Comparison of ENCODE assay signal across 17 cellular contexts in genomic region chr17:79519601-79520000, GRCh38.
DNase-seq lines count a peak whose midpoint lies in the region; ATAC-seq and TF ChIP-seq lines count a peak whose summit lies in the region.
"Had no signal": no experiment of that assay in that cellular context is flagged by ENCODE, and none has a peak within 500 bp of the region (broad histone marks: within the 10 kb centered on the region; RNA-seq: fewer than 3 reads in every experiment).

No MANE protein-coding gene starts in this region.

- H3K36me3 Mint-ChIP-seq in endodermal cell (ENCODE audit: low read depth) = no peaks in the 10 kb centered on the region
- H3K36me3 Mint-ChIP-seq in activated T-cell treated with anti-CD3 and anti-CD28 coated beads, Interleukin-2, amount 50 U/mL, for 4 hours (ENCODE audit: insufficient read depth) = no peaks in the 10 kb centered on the region
- H3K36me3 Mint-ChIP-seq: CD8-positive, alpha-beta T cell had no signal

- no peaks in the 10 kb centered on the region for H3K9me3 ChIP-seq in endodermal cell (ENCODE audit: control insufficient read depth, low read length)
- H3K9me3 ChIP-seq: A549; BLaER1 treated with 17β-estradiol and CSF1 and Interleukin-3, amounts not matched to agents 10 nM and 100 nM; Caco-2 had no signal

- TF ChIP-seq CTCF in endodermal cell (conservative IDR thresholded peaks at IDR 0.05) = no peak

- H3K36me3 ChIP-seq in endodermal cell (ENCODE audit: control insufficient read depth, insufficient read depth, low read length) = no peaks in the 10 kb centered on the region
- H3K36me3 ChIP-seq: BLaER1 treated with 17β-estradiol and CSF1 and Interleukin-3, amounts not matched to agents 10 nM and 100 nM had no signal

- no peaks in the 10 kb centered on the region for H3K4me1 Mint-ChIP-seq in endodermal cell
- no peaks in the 10 kb centered on the region for H3K4me1 Mint-ChIP-seq in activated T-cell treated with anti-CD3 and anti-CD28 coated beads, Interleukin-2, amount 50 U/mL, for 4 hours (ENCODE audit: low read depth)
- H3K4me1 Mint-ChIP-seq: B cell had no signal

- H3K27ac ChIP-seq in angular gyrus (ENCODE audit: low read depth, low read length) = peak overlapping the region; percentile 76
- H3K27ac ChIP-seq in endodermal cell (ENCODE audit: low read depth, low read length) = peak overlapping the region; percentile 80
- H3K27ac ChIP-seq in temporal lobe (ENCODE audit: low read depth, low read length) = peak overlapping the region; percentile 80
- H3K27ac ChIP-seq: 22Rv1; BLaER1 treated with 17β-estradiol and CSF1 and Interleukin-3, amounts not matched to agents 10 nM and 100 nM; C4-2B had no signal

- no peaks in the 10 kb centered on the region for H3K27me3 ChIP-seq in endodermal cell (ENCODE audit: control insufficient read depth, insufficient read depth, low read length, poor library complexity, severe bottlenecking)

- no peak overlapping the region for H3K4me3 ChIP-seq in endodermal cell (ENCODE audit: low read length)
- H3K4me3 ChIP-seq: A549; BLaER1 treated with 17β-estradiol and CSF1 and Interleukin-3, amounts not matched to agents 10 nM and 100 nM had no signal

- ATAC-seq in stimulated activated naive CD8-positive, alpha-beta T cell treated with anti-CD3 and anti-CD28 coated beads, Interleukin-15, Interleukin-2, amounts not matched to agents 100 U/mL and 50 U/mL, for 24 hours = no peak
- ATAC-seq in activated T-cell treated with anti-CD3 and anti-CD28 coated beads, Interleukin-2, amount 50 U/mL, for 4 hours = no peak
- ATAC-seq: A549; CD8-positive, alpha-beta T cell had no signal

- H3K4me1 ChIP-seq in endodermal cell (ENCODE audit: control insufficient read depth, insufficient read depth, low read length) = no peaks in the 10 kb centered on the region
- H3K4me1 ChIP-seq: Caco-2 had no signal

- H3K4me3 Mint-ChIP-seq in endodermal cell = no peak overlapping the region
- no peak overlapping the region for H3K4me3 Mint-ChIP-seq in activated T-cell treated with anti-CD3 and anti-CD28 coated beads, Interleukin-2, amount 50 U/mL, for 4 hours
- H3K4me3 Mint-ChIP-seq: B cell; CD4-positive, alpha-beta T cell; CD8-positive, alpha-beta T cell had no signal

- no peak for DNase-seq in endodermal cell
- no peak for DNase-seq in stimulated activated naive CD8-positive, alpha-beta T cell treated with anti-CD3 and anti-CD28 coated beads, Interleukin-15, Interleukin-2, amounts not matched to agents 100 U/mL and 50 U/mL, for 24 hours
- no peak for DNase-seq in activated T-cell treated with anti-CD3 and anti-CD28 coated beads, Interleukin-2, amount 50 U/mL, for 4 hours
- DNase-seq: AML-193; Caco-2; Calu3; CD4-positive, alpha-beta T cell; DMS79 treated with DMSO at 0.1 percent for 48 hours; GF-D8 had no signal

- 89 to 97% methylated on average over 9 to 11 of the region's 11 CpGs for WGBS in endodermal cell (ENCODE audit: insufficient coverage in 1 of 2, insufficient read length in 1 of 2), 2 experiments

- no peak overlapping the region for H3K9ac ChIP-seq in endodermal cell (ENCODE audit: extremely low read depth, low read length, poor library complexity, severe bottlenecking)

- no peak overlapping the region for H3K27ac Mint-ChIP-seq in endodermal cell
- H3K27ac Mint-ChIP-seq: B cell; CD4-positive, alpha-beta T cell; CD8-positive, alpha-beta T cell had no signal

- no peaks in the 10 kb centered on the region for H3K9me3 Mint-ChIP-seq in endodermal cell
- H3K9me3 Mint-ChIP-seq in activated T-cell treated with anti-CD3 and anti-CD28 coated beads, Interleukin-2, amount 50 U/mL, for 4 hours = no peaks in the 10 kb centered on the region
- H3K9me3 Mint-ChIP-seq: CD4-positive, alpha-beta T cell; CD8-positive, alpha-beta T cell had no signal

- H3K27me3 Mint-ChIP-seq in endodermal cell (ENCODE audit: insufficient read depth) = no peaks in the 10 kb centered on the region
- H3K27me3 Mint-ChIP-seq in activated T-cell treated with anti-CD3 and anti-CD28 coated beads, Interleukin-2, amount 50 U/mL, for 4 hours (ENCODE audit: low read depth) = peaks cover 32% of the 10 kb centered on the region
